ENCODE assay signal across 16 cellular contexts in the genomic region with DNA sequence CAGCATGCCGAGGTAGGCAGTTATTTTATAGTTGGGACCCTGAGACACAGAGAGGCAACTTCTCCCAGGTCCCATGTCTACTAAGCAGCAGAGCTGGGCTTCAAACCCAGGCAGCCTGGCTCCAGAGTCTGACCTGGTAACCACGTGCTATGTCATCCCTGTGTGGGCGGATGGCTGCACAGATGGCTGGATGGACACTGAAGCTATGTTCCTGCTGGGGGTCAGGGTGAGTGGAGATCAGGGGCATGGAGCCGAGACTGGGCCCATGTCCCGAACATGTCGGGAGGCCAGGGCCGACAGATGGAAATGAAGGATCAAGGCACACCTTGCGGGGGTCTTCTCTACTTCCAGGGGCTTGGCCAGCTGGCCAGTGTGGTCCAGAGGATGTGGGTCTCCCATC. TPM values are rescaled to one million over a fixed set of nuclear protein-coding genes. Genes with fewer than 3 reads are reported as not detected.
DNase-seq lines count a peak whose midpoint lies in the region; ATAC-seq, FAIRE-seq and TF ChIP-seq lines count a peak whose summit lies in the region.
"Had no signal": no experiment of that assay in that cellular context is flagged by ENCODE, and none has a peak within 500 bp of the region (broad histone marks: within the 10 kb centered on the region; RNA-seq: fewer than 3 reads in every experiment).

No MANE protein-coding gene starts in this region.

- TF ChIP-seq EP300 in esophagus muscularis mucosa (IDR thresholded peaks at IDR 0.05), result no peak

- TF ChIP-seq POLR2A in esophagus muscularis mucosa (IDR thresholded peaks at IDR 0.05; ENCODE audit: low read depth) (no peak), spleen (IDR thresholded peaks at IDR 0.05) (no peak)

- no peaks in the 10 kb centered on the region; the same call in 1 of the 2 replicates for H3K9me3 ChIP-seq in SJSA1 (replicated peaks)
- peaks cover 0 to 8% (median 3%) of the 10 kb centered on the region in 4 donors for H3K9me3 ChIP-seq in esophagus muscularis mucosa
- peaks cover 0 to 14% (median 5%) of the 10 kb centered on the region in 8 donors for H3K9me3 ChIP-seq in spleen
- H3K9me3 ChIP-seq: Caco-2, neutrophil, tibial nerve had no signal

- WGBS in esophagus muscularis mucosa, result 84% methylated on average over 6 of the region's 8 CpGs
- WGBS in spleen, 5 donors, result 81 to 90% (median 86%) methylated on average over 8 of the region's 8 CpGs

- H3K27me3 ChIP-seq in SJSA1 (replicated peaks) (no peaks in the 10 kb centered on the region), esophagus muscularis mucosa (peaks cover 0 to 29% (median 0%) of the 10 kb centered on the region in 4 donors), spleen (replicated peaks in 1 of 7) (peaks cover 0 to 58% (median 0%) of the 10 kb centered on the region in 7 donors)
- H3K27me3 ChIP-seq: tibial nerve had no signal

- no peak for TF ChIP-seq CTCF in esophagus muscularis mucosa (IDR thresholded peaks at IDR 0.05)
- no peak for TF ChIP-seq CTCF in spleen (IDR thresholded peaks at IDR 0.05 in 8 of 11, conservative IDR thresholded peaks at IDR 0.05 in 3 of 11)

- H3K27ac ChIP-seq in SJSA1 (peak overlapping the region; percentile 98), esophagus muscularis mucosa (replicated peaks in 1 of 4) (peak overlapping the region; percentile 41 to 63 (median 52)), spleen (no peak overlapping the region)
- H3K27ac ChIP-seq: neutrophil had no signal

- DNase-seq in HTR-8/SVneo (ENCODE audit: insufficient read length, low spot score) (no peak), SJSA1 (ENCODE audit: low read depth in 1 of 2, low spot score in 2 of 2) (no peak), esophagus muscularis mucosa (ENCODE audit: extremely low spot score) (no peak), spleen (peak; percentile 53), NCI-H2227 (lab: John Stamatoyannopoulos, UW; ENCODE audit: unreplicated experiment) (no peak)
- DNase-seq: activated CD4-positive, alpha-beta T cell treated with anti-CD3 and anti-CD28 coated beads, Interleukin-2, amount 10 ng/mL, durations not matched to agents 7 days and 5 days; Caco-2; GOT3; NCI-H1930; stimulated activated naive CD4-positive, alpha-beta T cell had no signal

- intact Hi-C loops in esophagus muscularis mucosa (cut with DNase I) (no loop called here), spleen (cut with DNase I; ENCODE audit: low total_unique reads) (no loop called here)

- H3K36me3 ChIP-seq in SJSA1, result no peaks in the 10 kb centered on the region
- no peaks in the 10 kb centered on the region for H3K36me3 ChIP-seq in esophagus muscularis mucosa
- H3K36me3 ChIP-seq in spleen, result no peaks in the 10 kb centered on the region
- H3K36me3 ChIP-seq: neutrophil, tibial nerve had no signal

- H3K4me3 ChIP-seq in SJSA1 (no peak overlapping the region), esophagus muscularis mucosa (no peak overlapping the region), spleen (no peak overlapping the region)
- H3K4me3 ChIP-seq: tibial nerve had no signal

- peak; percentile 36 for FAIRE-seq in HTR-8/SVneo (lab: Jason Lieb, UNC)

- H3K4me1 ChIP-seq in SJSA1 (replicated peaks), result peaks cover 69% of the 10 kb centered on the region
- H3K4me1 ChIP-seq in esophagus muscularis mucosa, result peaks cover 7 to 44% (median 20%) of the 10 kb centered on the region in 4 donors
- peaks cover 0 to 11% (median 4%) of the 10 kb centered on the region in 6 donors for H3K4me1 ChIP-seq in spleen
- H3K4me1 ChIP-seq: Caco-2 had no signal

- ATAC-seq in GM18870 (IDR thresholded peaks at IDR 0.05; ENCODE audit: unreplicated experiment), result no peak
- ATAC-seq in HG03025 (IDR thresholded peaks at IDR 0.05; ENCODE audit: low FRiP score, unreplicated experiment), result no peak

RNA-seq across cellular contexts. Expression of a gene that starts 9.3 kb away (rescaled TPM):
- 7.4 and 8.5 TPM in 2 replicates for total RNA-seq in SJSA1 (2014; rRNA removed; shearing (Covaris generic))
- total RNA-seq in esophagus muscularis mucosa, result 100 to 1,000 TPM; 130 to 244 (median 136) TPM
- 10 to 100 TPM in 4 of 7 donors, 1 to 10 TPM in 3; 6.1 to 28.2 (median 17.4) TPM for total RNA-seq in spleen
- polyA plus RNA-seq in spleen, result 10 to 100 TPM in 1 of 3 donors, 1 to 10 TPM in 2; 8.9 to 15.9 (median 9.1) TPM
- total RNA-seq: activated CD4-positive, alpha-beta T cell treated with anti-CD3 and anti-CD28 coated beads, Interleukin-2, amount 10 ng/mL, durations not matched to agents 7 days and 5 days; activated T-helper 2 cell treated with anti-CD3 and anti-CD28 coated beads, Interferon-gamma antibody, Interleukin-2, Interleukin-4, amounts not matched to agents 10 μg/mL and 5 μg/mL and 100 μg/mL, durations not matched to agents 14 hours and 24 hours and 36 hours; NCI-H460 had no signal

RNA-seq across cellular contexts. Expression of a gene that starts 59.6 kb away (rescaled TPM):
- 4.8 and 8.1 TPM in 2 replicates for total RNA-seq in SJSA1 (2014; rRNA removed; shearing (Covaris generic))
- 10 to 100 TPM; 15.8 to 41.0 (median 32.2) TPM for total RNA-seq in esophagus muscularis mucosa
- 10 to 100 TPM in 2 of 7 donors, 1 to 10 TPM in 5; 4.2 to 11.2 (median 6.3) TPM for total RNA-seq in spleen
- 1 to 10 TPM; 2.5 to 6.5 (median 3.3) TPM for polyA plus RNA-seq in spleen

Comparison
In these comparisons a context has a peak if more than half of its experiments do, and no peak if none do; other contexts are left out.
1. H3K27ac ChIP-seq: peak in SJSA1 (single experiment) and esophagus muscularis mucosa (4 of 4); none in spleen (0 of 8).
2. RNA of a gene that starts 9.3 kb away (total RNA-seq): 130 to 244 TPM in esophagus muscularis mucosa; 6.1 to 28.2 TPM in spleen and 7.4 to 8.5 TPM in SJSA1; every median in the first group is over 4 times any median in the second.